Comparison of ENCODE assay signal across 17 cellular contexts in the genomic region with DNA sequence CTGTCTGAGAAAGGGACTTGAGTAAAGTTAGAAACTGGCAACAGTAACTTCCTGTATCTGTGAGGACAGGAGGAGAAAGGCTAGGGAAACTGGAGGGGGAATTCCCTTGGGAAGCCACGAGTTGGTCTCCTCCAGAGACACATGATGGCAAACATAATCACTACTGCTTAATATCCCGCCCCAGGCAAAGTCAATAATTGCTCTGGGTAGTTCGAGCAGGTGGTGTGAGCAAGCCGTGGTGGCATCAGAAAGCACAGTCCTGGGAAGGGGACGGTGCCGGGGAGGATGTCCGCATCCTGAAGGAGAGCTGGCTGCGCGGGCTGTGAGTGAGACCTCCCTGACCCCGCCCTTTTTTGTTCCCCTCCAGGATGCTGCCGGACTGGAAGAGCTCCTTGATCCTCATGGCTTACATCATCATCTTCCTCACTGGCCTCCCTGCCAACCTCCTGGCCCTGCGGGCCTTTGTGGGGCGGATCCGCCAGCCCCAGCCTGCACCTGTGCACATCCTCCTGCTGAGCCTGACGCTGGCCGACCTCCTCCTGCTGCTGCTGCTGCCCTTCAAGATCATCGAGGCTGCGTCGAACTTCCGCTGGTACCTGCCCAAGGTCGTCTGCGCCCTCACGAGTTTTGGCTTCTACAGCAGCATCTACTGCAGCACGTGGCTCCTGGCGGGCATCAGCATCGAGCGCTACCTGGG. TPM values are rescaled to one million over a fixed set of nuclear protein-coding genes. Genes with fewer than 3 reads are reported as not detected.
A peak's percentile ranks its signal among the peaks of the same experiment; 100 is the strongest.
DNase-seq lines count a peak whose midpoint lies in the region; ATAC-seq and TF ChIP-seq lines count a peak whose summit lies in the region.
"Had no signal": no experiment of that assay in that cellular context is flagged by ENCODE, and none has a peak within 500 bp of the region (broad histone marks: within the 10 kb centered on the region; RNA-seq: fewer than 3 reads in every experiment).

No MANE protein-coding gene starts in this region.

- no peak overlapping the region for H3K27ac ChIP-seq in parathyroid adenoma
- H3K27ac ChIP-seq: WERI-Rb-1 had no signal

- in situ Hi-C loops in SK-MEL-5 (cut with HindIII; ENCODE audit: low pct_unique_long_range_greater_than_20kb, low sequenced_read_pairs) = no loop called here
- in situ Hi-C loops in KBM-7 (cut with MboI; ENCODE audit: low pct_unique_long_range_greater_than_20kb, low sequenced_read_pairs) = no loop called here

- no peaks in the 10 kb centered on the region for H3K79me2 ChIP-seq in parathyroid adenoma

- H2AFZ ChIP-seq in parathyroid adenoma = peak overlapping the region; percentile 15

- H3K27ac Mint-ChIP-seq in Calu3 (ENCODE audit: unreplicated experiment) = no peak overlapping the region
- H3K27ac Mint-ChIP-seq: stimulated activated naive CD8-positive, alpha-beta T cell treated with anti-CD3 and anti-CD28 coated beads, Interleukin-15, Interleukin-2, amounts not matched to agents 100 ng/mL and 50 ng/mL, for 24 hours had no signal

- peaks cover 6% of the 10 kb centered on the region for H3K4me1 ChIP-seq in parathyroid adenoma

- intact Hi-C loops in Calu3 (cut with micrococcal nuclease; ENCODE audit: unreplicated experiment) = no loop called here

- no peaks in the 10 kb centered on the region for H3K9me3 ChIP-seq in parathyroid adenoma (ENCODE audit: control insufficient read depth, low read length)

- peaks cover 24% of the 10 kb centered on the region for H3K4me1 Mint-ChIP-seq in Calu3 (ENCODE audit: low read depth, unreplicated experiment)

- no TSS peak for BruUV-seq in Calu3 (replicated peaks; lab: Mats Ljungman, UMichigan)

- H3K9ac ChIP-seq in parathyroid adenoma = no peak overlapping the region

- CTCF ChIA-PET in Calu3 (lab: Charles Lee) = interaction anchor here (0.7 to 1.2 kb wide), 3 partner anchors 10 to 32 kb away, joined by 3 to 7 read pairs (median 4); no protein-coding TSS in a partner anchor

- peak overlapping the region; percentile 4 for H3K4me2 ChIP-seq in parathyroid adenoma (ENCODE audit: low read length)

- no peaks in the 10 kb centered on the region for H3K36me3 Mint-ChIP-seq in Calu3 (ENCODE audit: insufficient read depth, unreplicated experiment)

- H3K27me3 Mint-ChIP-seq in Calu3 (ENCODE audit: unreplicated experiment) = peaks cover 93% of the 10 kb centered on the region

- H3K9me3 Mint-ChIP-seq in Calu3 (ENCODE audit: low read depth, unreplicated experiment) = no peaks in the 10 kb centered on the region
- H3K9me3 Mint-ChIP-seq: stimulated activated naive CD8-positive, alpha-beta T cell treated with anti-CD3 and anti-CD28 coated beads, Interleukin-15, Interleukin-2, amounts not matched to agents 100 ng/mL and 50 ng/mL, for 24 hours had no signal

- no peak for ATAC-seq in GM19035 (IDR thresholded peaks at IDR 0.05; ENCODE audit: unreplicated experiment)

- H3K4me3 Mint-ChIP-seq in Calu3 (ENCODE audit: low read depth, unreplicated experiment) = no peak overlapping the region
- H3K4me3 Mint-ChIP-seq: stimulated activated naive CD8-positive, alpha-beta T cell treated with anti-CD3 and anti-CD28 coated beads, Interleukin-15, Interleukin-2, amounts not matched to agents 100 ng/mL and 50 ng/mL, for 24 hours had no signal

- no peak for TF ChIP-seq CTCF in Calu3 (IDR thresholded peaks at IDR 0.05; ENCODE audit: unreplicated experiment)
- no peak for TF ChIP-seq CTCF in parathyroid adenoma (IDR thresholded peaks at IDR 0.05)

- no peaks in the 10 kb centered on the region for H3K27me3 ChIP-seq in parathyroid adenoma (ENCODE audit: control insufficient read depth, insufficient read depth, low read length)

- DNase-seq in Calu3 (peak; percentile 49), HuH-7 (ENCODE audit: low spot score) (peak; percentile 43), SK-MEL-5 (ENCODE audit: low read depth, low spot score) (peak; percentile 15), KBM-7 (no peak), middle frontal gyrus (ENCODE audit: extremely low spot score, low spot score) (no peak)
- DNase-seq: effector CD8-positive, alpha-beta T cell; EL; NCI-H1092; stimulated activated CD4-positive, alpha-beta T cell treated with anti-CD3 and anti-CD28 coated beads, Interleukin-2, amount 100 ng/mL, for 24 hours; WERI-Rb-1 had no signal

- no peaks in the 10 kb centered on the region for H3K36me3 ChIP-seq in parathyroid adenoma (ENCODE audit: control insufficient read depth, insufficient read depth, low read length)
- H3K36me3 ChIP-seq: WERI-Rb-1 had no signal

- no peak overlapping the region for H3K4me3 ChIP-seq in parathyroid adenoma (ENCODE audit: low read depth, low read length)

RNA-seq across cellular contexts. Expression of a gene that starts 1.4 kb away (rescaled TPM):
- total RNA-seq in Calu3 (2022) = not detected in 2 replicates
- 0.13 TPM in 1 of 2 replicates, not detected in the other for total RNA-seq in SK-MEL-5 (2014; rRNA removed; shearing (Covaris generic))
- polyA plus RNA-seq in SK-MEL-5 (2015; cell fraction: cytosol; rRNA removed) = 0.05 TPM in 1 of 2 replicates, not detected in the other
- not detected in 2 replicates for polyA plus RNA-seq in SK-MEL-5 (2015; cell fraction: nucleus; rRNA removed)
- total RNA-seq: glomerular endothelial cell, osteocyte, RPMI7951 had no signal

RNA-seq across cellular contexts. Expression of a gene that starts 40.8 kb away (rescaled TPM):
- not detected in 2 replicates for total RNA-seq in Calu3 (2022)
- not detected in 2 replicates for total RNA-seq in SK-MEL-5 (2014; rRNA removed; shearing (Covaris generic))
- polyA plus RNA-seq in SK-MEL-5 (2015; cell fraction: cytosol; rRNA removed) = not detected in 2 replicates
- polyA plus RNA-seq in SK-MEL-5 (2015; cell fraction: nucleus; rRNA removed) = not detected in 2 replicates
- total RNA-seq: glomerular endothelial cell, liver, osteocyte, RPMI7951 had no signal
- polyA plus RNA-seq: liver had no signal

Comparison
In these comparisons a context has a peak if more than half of its experiments do, and no peak if none do; other contexts are left out.
1. DNase-seq: peak in Calu3 (single experiment), HuH-7 (single experiment) and SK-MEL-5 (single experiment); none in KBM-7 (single experiment) and middle frontal gyrus (single experiment).